ENCODE assay signal across 7 cellular contexts in genomic region chr16:26569793-26570192, GRCh38.
A peak's percentile ranks its signal among the peaks of the same experiment; 100 is the strongest.
DNase-seq lines count a peak whose midpoint lies in the region; ATAC-seq and TF ChIP-seq lines count a peak whose summit lies in the region.

No MANE protein-coding gene starts in this region.

- no peaks in the 10 kb centered on the region for H3F3A ChIP-seq in SU-DHL-6 (ENCODE audit: insufficient read depth)

- H3K4me3 ChIP-seq in GM12864 (ENCODE audit: low read depth, low read length) (no peak overlapping the region), SU-DHL-6 (ENCODE audit: insufficient read depth, low read length, poor library complexity, severe bottlenecking) (no peak overlapping the region), mesendoderm (ENCODE audit: low read length) (no peak overlapping the region), coronary artery (no peak overlapping the region)

- no peaks in the 10 kb centered on the region for H3K9me3 ChIP-seq in SU-DHL-6 (ENCODE audit: insufficient read depth, low read length)

- H2AK5ac ChIP-seq in mesendoderm (ENCODE audit: low read length), result no peak overlapping the region

- H3K79me2 ChIP-seq in SU-DHL-6 (ENCODE audit: insufficient read depth, low read length) (no peaks in the 10 kb centered on the region), mesendoderm (ENCODE audit: control insufficient read depth, insufficient read depth, low read length) (no peaks in the 10 kb centered on the region)

- H3K56ac ChIP-seq in mesendoderm (ENCODE audit: low read length), result no peak overlapping the region

- no peak overlapping the region for H2BK120ac ChIP-seq in mesendoderm (ENCODE audit: low read depth, low read length)

- no peaks in the 10 kb centered on the region for H3K9me2 ChIP-seq in SU-DHL-6 (replicated peaks; ENCODE audit: insufficient read depth, low read length)

- H3K9ac ChIP-seq in SU-DHL-6 (ENCODE audit: low read length) (no peak overlapping the region), mesendoderm (ENCODE audit: low read length) (no peak overlapping the region)

- H2AFZ ChIP-seq in SU-DHL-6 (ENCODE audit: low read depth, low read length, severe bottlenecking), result no peak overlapping the region

- no peak overlapping the region for H4K8ac ChIP-seq in mesendoderm (ENCODE audit: low read depth, low read length)

- H3K4me1 ChIP-seq in mesendoderm (ENCODE audit: control insufficient read depth, low read depth, low read length), result no peaks in the 10 kb centered on the region

- H3K27me3 ChIP-seq in SU-DHL-6 (ENCODE audit: low read length) (no peaks in the 10 kb centered on the region), mesendoderm (ENCODE audit: insufficient read depth, low read length, poor library complexity) (no peaks in the 10 kb centered on the region)

- H3K79me1 ChIP-seq in mesendoderm (ENCODE audit: low read length), result no peaks in the 10 kb centered on the region

- H3K4me2 ChIP-seq in SU-DHL-6 (ENCODE audit: low read depth, low read length, poor library complexity, severe bottlenecking) (no peak overlapping the region), mesendoderm (ENCODE audit: low read length) (no peak overlapping the region)

- no peak overlapping the region for H4K5ac ChIP-seq in mesendoderm (ENCODE audit: low read length)

- H3K18ac ChIP-seq in mesendoderm (ENCODE audit: low read length), result no peak overlapping the region

- no peaks in the 10 kb centered on the region for H4K20me1 ChIP-seq in SU-DHL-6 (ENCODE audit: low read depth, low read length)

- H3K36me3 ChIP-seq in SU-DHL-6 (ENCODE audit: low read length), result no peaks in the 10 kb centered on the region
- H3K36me3 ChIP-seq in mesendoderm (ENCODE audit: control insufficient read depth, insufficient read depth, low read length), result no peaks in the 10 kb centered on the region

- TF ChIP-seq CTCF in GM12864 (IDR thresholded peaks at IDR 0.05; ENCODE audit: low read depth, low read length, missing control alignments) (peak; percentile 54), SU-DHL-6 (IDR thresholded peaks at IDR 0.05; ENCODE audit: insufficient read depth, low read length, poor library complexity, severe bottlenecking) (peak; percentile 32), coronary artery (IDR thresholded peaks at IDR 0.05) (no peak)

- no peak for ATAC-seq in GM18517 (IDR thresholded peaks at IDR 0.05; ENCODE audit: unreplicated experiment)
- no peak for ATAC-seq in HG03175 (IDR thresholded peaks at IDR 0.05; ENCODE audit: unreplicated experiment)

- no peak overlapping the region for H2BK15ac ChIP-seq in mesendoderm (replicated peaks; ENCODE audit: low read depth)

- no peak overlapping the region for H3K23ac ChIP-seq in mesendoderm (ENCODE audit: low read length)

- DNase-seq in GM12864 (ENCODE audit: low read depth), result no peak
- DNase-seq in HuH-7 (ENCODE audit: low spot score), result peak; percentile 7
- DNase-seq in mesendoderm, result peak; percentile 76
- no peak for DNase-seq in coronary artery (ENCODE audit: low spot score)

- H3K4ac ChIP-seq in mesendoderm (ENCODE audit: low read depth, low read length), result no peak overlapping the region

- no peak overlapping the region for H2BK5ac ChIP-seq in mesendoderm (ENCODE audit: low read length)

- H3K27ac ChIP-seq in SU-DHL-6 (ENCODE audit: low read depth, low read length), result no peak overlapping the region
- H3K27ac ChIP-seq in mesendoderm (ENCODE audit: low read depth, low read length), result no peak overlapping the region
- no peak overlapping the region for H3K27ac ChIP-seq in coronary artery

Comparison
In these comparisons a context has a peak if more than half of its experiments do, and no peak if none do; other contexts are left out.
1. DNase-seq: peak in HuH-7 (single experiment) and mesendoderm (single experiment); none in GM12864 (single experiment) and coronary artery (single experiment).